In genomic region chr9:131668439-131669233, GRCh38 we compare ENCODE assay signal across 8 cellular contexts.
DNase-seq lines count a peak whose midpoint lies in the region; ATAC-seq and TF ChIP-seq lines count a peak whose summit lies in the region.

No MANE protein-coding gene starts in this region.

- H3K4me3 Mint-ChIP-seq in naive thymus-derived CD4-positive, alpha-beta T cell: peak overlapping the region; percentile 66 to 87 (median 78)

- peak overlapping the region; percentile 76 for H3K4me2 ChIP-seq in IMR-90 (ENCODE audit: low read depth, low read length)

- H3K27me3 ChIP-seq in IMR-90 (ENCODE audit: control insufficient read depth, insufficient read depth, low read length) (no peaks in the 10 kb centered on the region), stomach smooth muscle (ENCODE audit: control insufficient read depth in 1 of 2, insufficient read depth in 2 of 2, low read length in 2 of 2) (no peaks in the 10 kb centered on the region)
- H3K27me3 ChIP-seq in naive thymus-derived CD4-positive, alpha-beta T cell (ENCODE audit: control insufficient read depth in 2 of 2, insufficient read depth in 2 of 2, low read length in 2 of 2): no peaks in the 10 kb centered on the region

- H2BK120ac ChIP-seq in IMR-90 (ENCODE audit: low read depth, low read length): peak overlapping the region; percentile 73; the same call in 1 of the 2 replicates

- no peaks in the 10 kb centered on the region for H3K36me3 ChIP-seq in IMR-90 (ENCODE audit: control insufficient read depth, insufficient read depth, low read length)
- no peaks in the 10 kb centered on the region for H3K36me3 ChIP-seq in naive thymus-derived CD4-positive, alpha-beta T cell (ENCODE audit: control insufficient read depth in 2 of 3, insufficient read depth in 3 of 3, low read length in 3 of 3)
- H3K36me3 ChIP-seq in stomach smooth muscle (ENCODE audit: control insufficient read depth in 2 of 2, insufficient read depth in 2 of 2, low read length in 2 of 2): no peaks in the 10 kb centered on the region

- peak overlapping the region; percentile 89 for H2AK5ac ChIP-seq in IMR-90 (ENCODE audit: low read depth, low read length)

- 47% methylated on average over 3 of the region's 14 CpGs; no CpG with 5 or more reads in 1 of the 2 experiments for WGBS in IMR-90 (ENCODE audit: extremely low coverage in 2 of 2, insufficient read length in 1 of 2), 2 experiments

- H3K18ac ChIP-seq in IMR-90 (ENCODE audit: low read depth, low read length): peak overlapping the region; percentile 37; the same call in 1 of the 2 replicates

- TF ChIP-seq CTCF in IMR-90 (conservative IDR thresholded peaks at IDR 0.05; ENCODE audit: low read depth, low read length) (no peak), choroid plexus epithelial cell (conservative IDR thresholded peaks at IDR 0.05; ENCODE audit: low read depth, low read length) (peak; percentile 19)

- in situ Hi-C loops in IMR-90 (cut with MboI; ENCODE audit: low sequenced_read_pairs): no loop called here

- H2BK5ac ChIP-seq in IMR-90 (ENCODE audit: low read depth, low read length, poor library complexity, severe bottlenecking): peak overlapping the region; percentile 50

- peaks cover 0 to 22% (median 0%) of the 10 kb centered on the region in 5 donors for H3K36me3 Mint-ChIP-seq in naive thymus-derived CD4-positive, alpha-beta T cell

- no peaks in the 10 kb centered on the region for H3K27me3 Mint-ChIP-seq in naive thymus-derived CD4-positive, alpha-beta T cell

- H3K9me3 ChIP-seq in IMR-90 (ENCODE audit: control insufficient read depth, insufficient read depth, low read length) (no peaks in the 10 kb centered on the region), stomach smooth muscle (ENCODE audit: control insufficient read depth in 2 of 2, low read length in 2 of 2) (no peaks in the 10 kb centered on the region)
- no peaks in the 10 kb centered on the region for H3K9me3 ChIP-seq in naive thymus-derived CD4-positive, alpha-beta T cell (ENCODE audit: control insufficient read depth in 2 of 3, low read length in 3 of 3)

- H3K23ac ChIP-seq in IMR-90 (ENCODE audit: low read depth, low read length): peak overlapping the region; percentile 85; the same call in 1 of the 2 replicates

- DNase-seq in NCI-H1694 treated with DMSO at 0.1 percent for 48 hours (lab: John Stamatoyannopoulos, UW): peak; percentile 33
- no peak for DNase-seq in NCI-H1694 (lab: John Stamatoyannopoulos, UW)
- peak; percentile 84 for DNase-seq in IMR-90
- peak; percentile 46 to 52 for DNase-seq in activated CD4-positive, alpha-beta T cell treated with anti-CD3 and anti-CD28 coated beads for 24 hours (ENCODE audit: low read depth in 2 of 2)
- DNase-seq in choroid plexus epithelial cell (ENCODE audit: low read depth): peak; percentile 72
- peak; percentile 24 to 72 (median 49) for DNase-seq in naive thymus-derived CD4-positive, alpha-beta T cell
- no peak for DNase-seq in RKO (ENCODE audit: low spot score)

- H4K8ac ChIP-seq in IMR-90 (ENCODE audit: low read depth in 2 of 2, low read length in 2 of 2): peak overlapping the region in 1 of 2 experiments; percentile 75; a peak in 2 of 4 replicates

- intact Hi-C loops in IMR-90 (cut with micrococcal nuclease): loop anchor here (1.0 kb wide), 1 partner anchor 9 kb away; no protein-coding TSS in a partner anchor
- intact Hi-C loops in naive thymus-derived CD4-positive, alpha-beta T cell (cut with micrococcal nuclease): loop anchor here (1.0 to 10.0 kb wide), 11 partner anchors 10 to 274 kb away; partner anchors contain the start of gene PRRC2B (in 1 of the 2)

- CTCF ChIA-PET in IMR-90 (lab: Yijun Ruan, JAX): interaction anchor here (1.3 kb wide), 1 partner anchor 11 kb away, joined by 3 read pairs; no protein-coding TSS in a partner anchor
- CTCF ChIA-PET in naive thymus-derived CD4-positive, alpha-beta T cell (lab: Charles Lee): interaction anchor here (1.0 to 1.5 kb wide), 2 partner anchors 8 to 19 kb away, joined by 3 read pairs; no protein-coding TSS in a partner anchor

- H3K9me3 Mint-ChIP-seq in naive thymus-derived CD4-positive, alpha-beta T cell: no peaks in the 10 kb centered on the region

- H4K20me1 ChIP-seq in IMR-90 (ENCODE audit: insufficient read depth, low read length): peaks cover 68% of the 10 kb centered on the region

- H3K4me3 ChIP-seq in IMR-90 (ENCODE audit: insufficient read depth, low read depth, low read length): no peak overlapping the region
- H3K4me3 ChIP-seq in choroid plexus epithelial cell (ENCODE audit: low read depth, low read length): no peak overlapping the region
- H3K4me3 ChIP-seq in naive thymus-derived CD4-positive, alpha-beta T cell (ENCODE audit: low read length): peak overlapping the region; percentile 1
- H3K4me3 ChIP-seq in stomach smooth muscle (ENCODE audit: low read length in 2 of 2): peak overlapping the region in 1 of 2 donors; percentile 44

- peak overlapping the region; percentile 86 to 98 (median 94) for H3K27ac Mint-ChIP-seq in naive thymus-derived CD4-positive, alpha-beta T cell

- H3K56ac ChIP-seq in IMR-90 (ENCODE audit: extremely low read depth, insufficient read depth, low read length): no peak overlapping the region

- dilution Hi-C loops in IMR-90 (cut with HindIII; ENCODE audit: low sequenced_read_pairs, unreplicated experiment): no loop called here

- peak overlapping the region; percentile 79 for H2BK20ac ChIP-seq in IMR-90 (ENCODE audit: low read depth, low read length)

- BruUV-seq in IMR-90 (replicated peaks; lab: Mats Ljungman, UMichigan): no TSS peak

- H3K27ac ChIP-seq in IMR-90 (ENCODE audit: insufficient read depth, low read length) (peak overlapping the region; percentile 71; the same call in 1 of the 2 replicates), stomach smooth muscle (ENCODE audit: low read length) (peak overlapping the region; percentile 69)
- peak overlapping the region; percentile 68 for H3K27ac ChIP-seq in naive thymus-derived CD4-positive, alpha-beta T cell (ENCODE audit: low read depth, low read length)

- H3K9me1 ChIP-seq in IMR-90 (ENCODE audit: insufficient read depth, low read length): peaks cover 39% of the 10 kb centered on the region

- peak overlapping the region; percentile 69 for H3K4ac ChIP-seq in IMR-90 (ENCODE audit: low read depth, low read length)

- peaks cover 19% of the 10 kb centered on the region for H3K4me1 ChIP-seq in IMR-90 (ENCODE audit: control insufficient read depth, insufficient read depth, low read length)
- H3K4me1 ChIP-seq in naive thymus-derived CD4-positive, alpha-beta T cell (ENCODE audit: control insufficient read depth in 2 of 2, insufficient read depth in 2 of 2, low read length in 2 of 2): peaks cover 59 to 77% of the 10 kb centered on the region in 2 donors
- peaks cover 52% of the 10 kb centered on the region for H3K4me1 ChIP-seq in stomach smooth muscle (ENCODE audit: control insufficient read depth, insufficient read depth, low read length)

- peak; percentile 15; the same call in 1 of the 2 replicates for TF ChIP-seq RAD21 in IMR-90 (IDR thresholded peaks at IDR 0.05; ENCODE audit: low read length)

- peak; percentile 91 for ATAC-seq in IMR-90 (ENCODE audit: low read depth)
- peak; percentile 81 for ATAC-seq in naive thymus-derived CD4-positive, alpha-beta T cell

- H3K9ac ChIP-seq in IMR-90 (ENCODE audit: low read depth, low read length) (no peak overlapping the region), stomach smooth muscle (ENCODE audit: low read length in 2 of 2) (peak overlapping the region; percentile 40 to 66)

- H3K79me1 ChIP-seq in IMR-90 (ENCODE audit: low read depth in 1 of 2, low read length in 2 of 2): peaks cover 50 to 85% of the 10 kb centered on the region in 2 experiments

- peak overlapping the region; percentile 84; the same call in 2 of the 3 replicates for H2BK15ac ChIP-seq in IMR-90 (ENCODE audit: low read depth, low read length)

- no peak overlapping the region; the same call in 1 of the 2 replicates for H4K91ac ChIP-seq in IMR-90 (ENCODE audit: insufficient read depth, low read depth, low read length)

- no peak for TF ChIP-seq POLR2A in IMR-90 (IDR thresholded peaks at IDR 0.05; ENCODE audit: low read depth, low read length)

- H3K14ac ChIP-seq in IMR-90 (replicated peaks; ENCODE audit: low read depth, low read length): peak overlapping the region; percentile 74; the same call in 1 of the 2 replicates

- POLR2A ChIA-PET in IMR-90 (lab: Charles Lee; ENCODE audit: unreplicated experiment): no interaction called here
- POLR2A ChIA-PET in naive thymus-derived CD4-positive, alpha-beta T cell (lab: Charles Lee): interaction anchor here (0.6 to 1.9 kb wide), 5 partner anchors 9 to 77 kb away, joined by 3 to 6 read pairs (median 3); no protein-coding TSS in a partner anchor

- no peak overlapping the region for H4K5ac ChIP-seq in IMR-90 (ENCODE audit: low read depth, low read length)

- peak overlapping the region; percentile 9 for H2AFZ ChIP-seq in IMR-90 (replicated peaks; ENCODE audit: low read length, poor library complexity)

- H2AK9ac ChIP-seq in IMR-90 (replicated peaks; ENCODE audit: low read depth, low read length, poor library complexity): peak overlapping the region; percentile 85

- peaks cover 51 to 93% (median 83%) of the 10 kb centered on the region in 7 donors for H3K4me1 Mint-ChIP-seq in naive thymus-derived CD4-positive, alpha-beta T cell

TF ChIP-seq in IMR-90, 13 proteins besides CTCF, POLR2A, EP300 and RAD21:
- TF ChIP-seq MAZ (IDR thresholded peaks at IDR 0.05; ENCODE audit: borderline replicate concordance, low read depth, low read length): no peak
- 0 out of 2 replicates have a peak, but pooled peaks have one; percentile 11 for TF ChIP-seq FOS (IDR thresholded peaks at IDR 0.05; ENCODE audit: low read depth, low read length)
- TF ChIP-seq RCOR1 (IDR thresholded peaks at IDR 0.05; ENCODE audit: insufficient replicate concordance, low read length): peak; percentile 69

Comparison
In these comparisons a context has a peak if more than half of its experiments do, and no peak if none do; other contexts are left out.
1. DNase-seq: peak in NCI-H1694 treated with DMSO at 0.1 percent for 48 hours (single experiment), IMR-90 (single experiment), activated CD4-positive, alpha-beta T cell treated with anti-CD3 and anti-CD28 coated beads for 24 hours (2 of 2), choroid plexus epithelial cell (single experiment) and naive thymus-derived CD4-positive, alpha-beta T cell (9 of 9); none in NCI-H1694 (single experiment) and RKO (single experiment).
2. Peak in every context shown above with its lines, with median percentiles within 50 percentile points of each other: H3K27ac ChIP-seq.